ENCODE assay signal across 22 cellular contexts in genomic region chr12:21879312-21879711, GRCh38.
"Had no signal": no experiment of that assay in that cellular context is flagged by ENCODE, and none has a peak within 500 bp of the region (broad histone marks: within the 10 kb centered on the region; RNA-seq: fewer than 3 reads in every experiment).

No MANE protein-coding gene starts in this region.

- FAIRE-seq: TTC549 had no signal

- ATAC-seq: activated CD8-positive, alpha-beta memory T cell treated with anti-CD3 and anti-CD28 coated beads, Interleukin-2, amount 10 ng/mL, durations not matched to agents 7 days and 5 days; T-helper 17 cell had no signal

- DNase-seq: activated B cell treated with CpG ODN at 0.5 μM for 24 hours; activated CD4-positive, alpha-beta T cell treated with anti-CD3 and anti-CD28 coated beads for 1 hour; activated CD4-positive, alpha-beta T cell treated with anti-CD3 and anti-CD28 coated beads, Interleukin-2, amount 10 ng/mL, durations not matched to agents 24 days and 14 days; activated CD4-positive, alpha-beta T cell treated with anti-CD3 and anti-CD28 coated beads, Interleukin-2, amount 50 U/mL, for 48 hours; activated CD8-positive, alpha-beta memory T cell treated with anti-CD3 and anti-CD28 coated beads, Interleukin-2, amount 10 ng/mL, durations not matched to agents 7 days and 5 days; activated effector memory CD4-positive, alpha-beta T cell treated with Interleukin-2 at 50 U/mL for 16 hours; activated naive CD4-positive, alpha-beta T cell treated with Interleukin-2 at 50 U/mL for 16 hours; activated T-cell treated with anti-CD3 and anti-CD28 coated beads, Interleukin-2, amount 50 U/mL, for 24 hours; brain microvascular endothelial cell; Kasumi-1; KBM-7; NCI-H1048; NCI-H1417; NCI-H1930; NCI-H2171 treated with DMSO at 0.1 percent for 48 hours; NCI-H226; NCI-H526; NCI-H82; SIG-M5; T-helper 17 cell; T-helper 9 cell had no signal

- H3K27me3 ChIP-seq: brain microvascular endothelial cell had no signal

- H3K27ac ChIP-seq: brain microvascular endothelial cell had no signal

- H3K36me3 ChIP-seq: brain microvascular endothelial cell had no signal
